ENCODE assay signal across 11 cellular contexts in the genomic region with DNA sequence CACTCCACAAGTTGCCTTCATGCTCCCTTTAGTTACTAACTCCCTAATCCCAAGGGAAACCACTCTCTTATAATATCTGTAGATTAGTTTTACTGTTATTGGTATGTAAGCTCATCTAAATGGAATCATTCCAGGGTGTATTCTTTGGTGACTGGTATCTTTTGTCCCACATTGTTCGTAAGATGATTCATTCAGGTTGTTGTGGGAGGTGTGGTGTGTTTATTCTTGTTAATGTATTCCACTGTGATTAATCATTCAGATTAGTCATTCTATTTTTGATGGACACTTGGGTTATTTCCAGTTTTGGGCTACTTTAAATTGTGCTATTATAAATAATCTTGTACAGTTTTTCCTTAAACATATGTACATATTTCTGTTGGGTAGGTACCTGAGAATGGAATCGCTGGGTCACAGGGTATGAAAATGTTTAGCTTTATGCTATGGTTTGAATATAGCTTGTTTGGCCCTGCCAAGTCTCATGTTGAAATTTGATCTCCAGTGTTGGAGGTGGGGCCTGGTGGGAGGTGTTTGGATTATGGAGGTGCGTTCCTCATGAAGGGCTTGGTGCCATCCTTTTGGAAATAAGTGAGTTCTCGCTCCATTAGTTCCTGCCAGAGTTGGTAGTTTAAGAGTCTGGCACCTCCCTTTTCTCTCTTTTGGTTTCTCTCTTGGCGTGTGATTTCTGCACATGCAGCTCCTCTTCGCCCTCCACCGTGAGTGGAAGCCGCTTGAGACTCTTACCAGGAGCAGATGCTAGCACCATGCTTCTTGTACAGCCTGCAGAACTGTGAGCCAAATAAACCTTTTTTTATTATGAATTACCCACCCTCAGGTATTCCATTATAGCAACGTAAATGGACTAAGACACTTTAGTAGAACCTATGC. TPM values are rescaled to one million over a fixed set of nuclear protein-coding genes. Genes with fewer than 3 reads are reported as not detected.
DNase-seq lines count a peak whose midpoint lies in the region; ATAC-seq, FAIRE-seq and TF ChIP-seq lines count a peak whose summit lies in the region.
"Had no signal": no experiment of that assay in that cellular context is flagged by ENCODE, and none has a peak within 500 bp of the region (broad histone marks: within the 10 kb centered on the region; RNA-seq: fewer than 3 reads in every experiment).

No MANE protein-coding gene starts in this region.

- CTCF ChIA-PET in MCF 10A (lab: Yijun Ruan, JAX): interaction anchor here (0.7 to 1.7 kb wide), 6 partner anchors 11 to 154 kb away, joined by 3 to 8 read pairs (median 3); no protein-coding TSS in a partner anchor
- CTCF ChIA-PET in CD4-positive, alpha-beta T cell (lab: Charles Lee): interaction anchor here (1.4 kb wide), 1 partner anchor 99 kb away, joined by 4 read pairs; no protein-coding TSS in a partner anchor

- intact Hi-C loops in MCF 10A (cut with micrococcal nuclease): no loop called here
- intact Hi-C loops in breast epithelium (cut with DNase I; ENCODE audit: low total_unique reads): no loop called here
- intact Hi-C loops in adrenal gland (cut with DNase I): no loop called here
- intact Hi-C loops in CD4-positive, alpha-beta T cell (cut with DNase I, micrococcal nuclease): no loop called here

- no TSS peak for BruUV-seq in MCF 10A (replicated peaks; lab: Mats Ljungman, UMichigan)

- no peak overlapping the region for H3K4me3 ChIP-seq in breast epithelium
- H3K4me3 ChIP-seq in SJSA1: no peak overlapping the region
- H3K4me3 ChIP-seq in fibroblast of mammary gland (ENCODE audit: control insufficient read depth, low read depth, low read length): no peak overlapping the region
- no peak overlapping the region for H3K4me3 ChIP-seq in adrenal gland
- H3K4me3 ChIP-seq: skin epidermis had no signal

- H3K9me3 ChIP-seq in breast epithelium (no peaks in the 10 kb centered on the region), SJSA1 (replicated peaks) (no peaks in the 10 kb centered on the region), adrenal gland (replicated peaks in 1 of 3) (no peaks in the 10 kb centered on the region)
- no peaks in the 10 kb centered on the region for H3K9me3 ChIP-seq in CD4-positive, alpha-beta T cell (ENCODE audit: control insufficient read depth, low read length)

- H3K27ac Mint-ChIP-seq in MCF 10A (ENCODE audit: low read depth, unreplicated experiment): peak overlapping the region; percentile 86
- no peak overlapping the region for H3K27ac Mint-ChIP-seq in CD4-positive, alpha-beta T cell

- H3K36me3 ChIP-seq in breast epithelium: no peaks in the 10 kb centered on the region
- peaks cover 4% of the 10 kb centered on the region for H3K36me3 ChIP-seq in SJSA1
- H3K36me3 ChIP-seq in adrenal gland (replicated peaks in 1 of 2): no peaks in the 10 kb centered on the region

- peaks cover 19% of the 10 kb centered on the region for H3K4me1 Mint-ChIP-seq in MCF 10A (ENCODE audit: insufficient read depth, unreplicated experiment)
- peaks cover 28% of the 10 kb centered on the region for H3K4me1 Mint-ChIP-seq in CD4-positive, alpha-beta T cell (ENCODE audit: low read depth)

- TF ChIP-seq CTCF in MCF 10A (IDR thresholded peaks at IDR 0.05; ENCODE audit: unreplicated experiment): no peak
- TF ChIP-seq CTCF in breast epithelium (IDR thresholded peaks at IDR 0.05): no peak
- TF ChIP-seq CTCF in fibroblast of mammary gland (conservative IDR thresholded peaks at IDR 0.05; ENCODE audit: control insufficient read depth, insufficient read depth, low read depth, low read length): no peak
- no peak for TF ChIP-seq CTCF in adrenal gland (IDR thresholded peaks at IDR 0.05)
- no peak for TF ChIP-seq CTCF in CD4-positive, alpha-beta T cell (IDR thresholded peaks at IDR 0.05)

- POLR2A ChIA-PET in MCF 10A (lab: Yijun Ruan, JAX): interaction anchor here (0.5 to 3.1 kb wide), 13 partner anchors 12 to 1278 kb away, joined by 3 to 64 read pairs (median 4); a partner anchor contains a TSS
- POLR2A ChIA-PET in CD4-positive, alpha-beta T cell (lab: Charles Lee): no interaction called here

- 89 to 91% (median 90%) methylated on average over 9 of the region's 9 CpGs for WGBS in adrenal gland, 4 donors

- H3K4me1 ChIP-seq in breast epithelium (no peaks in the 10 kb centered on the region), SJSA1 (replicated peaks) (peaks cover 32% of the 10 kb centered on the region), adrenal gland (replicated peaks in 1 of 2) (peaks cover 0 to 13% of the 10 kb centered on the region in 2 donors)

- H3K36me3 Mint-ChIP-seq in MCF 10A (ENCODE audit: insufficient read depth, unreplicated experiment): peaks cover 10% of the 10 kb centered on the region
- peaks cover 46% of the 10 kb centered on the region for H3K36me3 Mint-ChIP-seq in CD4-positive, alpha-beta T cell (ENCODE audit: low read depth)

- H3K27me3 ChIP-seq in breast epithelium (no peaks in the 10 kb centered on the region), SJSA1 (replicated peaks) (no peaks in the 10 kb centered on the region), adrenal gland (no peaks in the 10 kb centered on the region)
- no peaks in the 10 kb centered on the region for H3K27me3 ChIP-seq in CD4-positive, alpha-beta T cell (ENCODE audit: control insufficient read depth, insufficient read depth, low read length)

- no peak overlapping the region for H3K27ac ChIP-seq in breast epithelium
- peak overlapping the region; percentile 57 for H3K27ac ChIP-seq in SJSA1
- no peak overlapping the region for H3K27ac ChIP-seq in adrenal gland
- no peak overlapping the region for H3K27ac ChIP-seq in CD4-positive, alpha-beta T cell (ENCODE audit: low read depth, low read length)

- TF ChIP-seq POLR2A in breast epithelium (IDR thresholded peaks at IDR 0.05) (no peak), adrenal gland (IDR thresholded peaks at IDR 0.05) (no peak)

- no peak for ATAC-seq in CD4-positive, alpha-beta T cell (ENCODE audit: poor library complexity)
- no peak for ATAC-seq in HG02840 (IDR thresholded peaks at IDR 0.05; ENCODE audit: low FRiP score, unreplicated experiment)

- no peaks in the 10 kb centered on the region for H3K9me3 Mint-ChIP-seq in MCF 10A (ENCODE audit: unreplicated experiment)
- H3K9me3 Mint-ChIP-seq in CD4-positive, alpha-beta T cell: no peaks in the 10 kb centered on the region

- DNase-seq in MCF 10A (ENCODE audit: unreplicated experiment): peak; percentile 91
- DNase-seq in breast epithelium (ENCODE audit: low spot score in 2 of 2): no peak
- DNase-seq in SJSA1 (ENCODE audit: low read depth in 1 of 2, low spot score in 2 of 2): peak in 1 of 2 experiments; percentile 83
- peak; percentile 77 for DNase-seq in fibroblast of mammary gland (ENCODE audit: low read depth)
- DNase-seq in urothelium cell line (ENCODE audit: low spot score): peak; percentile 74
- no peak for DNase-seq in adrenal gland
- no peak for DNase-seq in CD4-positive, alpha-beta T cell
- DNase-seq: NCI-H345 had no signal

- peak overlapping the region; percentile 63 for H3K4me3 Mint-ChIP-seq in MCF 10A (ENCODE audit: unreplicated experiment)
- no peak overlapping the region for H3K4me3 Mint-ChIP-seq in CD4-positive, alpha-beta T cell

- peak; percentile 17 for FAIRE-seq in urothelium cell line (lab: Jason Lieb, UNC)
- FAIRE-seq: islet of Langerhans had no signal

- H3K27me3 Mint-ChIP-seq in MCF 10A (ENCODE audit: insufficient read depth, unreplicated experiment): no peaks in the 10 kb centered on the region
- no peaks in the 10 kb centered on the region for H3K27me3 Mint-ChIP-seq in CD4-positive, alpha-beta T cell

RNA-seq across cellular contexts. Expression of a gene that starts 13.8 kb away (rescaled TPM):
- total RNA-seq in MCF 10A (2022): 19.4 and 25.2 TPM in 2 replicates
- 10 to 100 TPM; 13.4 to 24.3 (median 15.1) TPM for total RNA-seq in breast epithelium
- 11.7 and 13.4 TPM in 2 replicates for total RNA-seq in SJSA1 (2014; rRNA removed; shearing (Covaris generic))
- 10 to 100 TPM; 16.4 to 35.3 (median 20.4) TPM for total RNA-seq in adrenal gland
- 10 to 100 TPM; 10.0 to 21.8 (median 13.8) TPM for polyA plus RNA-seq in adrenal gland
- 10 to 100 TPM; 13.1 to 13.2 TPM for total RNA-seq in CD4-positive, alpha-beta T cell

Comparison
In these comparisons a context has a peak if more than half of its experiments do, and no peak if none do; other contexts are left out.
1. DNase-seq: peak in MCF 10A (single experiment), fibroblast of mammary gland (single experiment) and urothelium cell line (single experiment); none in breast epithelium (0 of 2), adrenal gland (0 of 7) and CD4-positive, alpha-beta T cell (0 of 10).